8 cellular contexts compared by ENCODE assay signal in genomic region chr7:93374345-93374940, GRCh38.
A peak's percentile ranks its signal among the peaks of the same experiment; 100 is the strongest.
DNase-seq lines count a peak whose midpoint lies in the region; ATAC-seq and TF ChIP-seq lines count a peak whose summit lies in the region.

No MANE protein-coding gene starts in this region.

- H3K4me3 ChIP-seq in Peyer's patch (no peak overlapping the region), fibroblast of pulmonary artery (replicated peaks; ENCODE audit: low read depth, low read length) (no peak overlapping the region), testis (no peak overlapping the region)

- no peaks in the 10 kb centered on the region for H3K9me3 ChIP-seq in Peyer's patch
- H3K9me3 ChIP-seq in testis, result no peaks in the 10 kb centered on the region

- no peaks in the 10 kb centered on the region for H3K4me1 ChIP-seq in Peyer's patch
- no peaks in the 10 kb centered on the region for H3K4me1 ChIP-seq in testis

- no peaks in the 10 kb centered on the region for H3K36me3 ChIP-seq in Peyer's patch
- H3K36me3 ChIP-seq in testis (ENCODE audit: low read depth, missing control alignments), result no peaks in the 10 kb centered on the region

- DNase-seq in DMS 273 treated with DMSO at 0.1 percent for 48 hours (lab: John Stamatoyannopoulos, UW) (peak; percentile 49), Peyer's patch (no peak), fibroblast of pulmonary artery (ENCODE audit: low read depth) (peak; percentile 57), testis (no peak)
- no peak for DNase-seq in activated CD4-positive, alpha-beta T cell treated with anti-CD3 and anti-CD28 coated beads, Interleukin-2, amount 50 U/mL, for 1 hour
- no peak for DNase-seq in stimulated activated naive CD4-positive, alpha-beta T cell treated with Interleukin-2 at 50 U/mL for 16 hours (lab: John Stamatoyannopoulos, UW)

- 50 to 56% methylated on average over 5 of the region's 5 CpGs for WGBS in testis, 2 donors

- ATAC-seq in GM19372 (IDR thresholded peaks at IDR 0.05; ENCODE audit: low read depth, unreplicated experiment) (peak; percentile 82), HG03521 (IDR thresholded peaks at IDR 0.05; ENCODE audit: unreplicated experiment) (peak; percentile 65)

- TF ChIP-seq POLR2A in Peyer's patch (IDR thresholded peaks at IDR 0.05) (no peak), testis (IDR thresholded peaks at IDR 0.05) (no peak)

- H3K27ac ChIP-seq in Peyer's patch (no peak overlapping the region), testis (no peak overlapping the region)

- intact Hi-C loops in testis (cut with DNase I; ENCODE audit: low total_unique reads), result no loop called here

- H3K27me3 ChIP-seq in Peyer's patch (no peaks in the 10 kb centered on the region), testis (no peaks in the 10 kb centered on the region)

- TF ChIP-seq CTCF in Peyer's patch (IDR thresholded peaks at IDR 0.05) (peak; percentile 18 to 65 (median 54)), fibroblast of pulmonary artery (IDR thresholded peaks at IDR 0.05; ENCODE audit: low read length, missing control alignments) (peak; percentile 95), testis (IDR thresholded peaks at IDR 0.05) (peak in 2 of 3 experiments; percentile 38 to 70)

Comparison
In these comparisons a context has a peak if more than half of its experiments do, and no peak if none do; other contexts are left out.
1. DNase-seq: peak in DMS 273 treated with DMSO at 0.1 percent for 48 hours (single experiment) and fibroblast of pulmonary artery (single experiment); none in Peyer's patch (0 of 3), testis (single experiment), activated CD4-positive, alpha-beta T cell treated with anti-CD3 and anti-CD28 coated beads, Interleukin-2, amount 50 U/mL, for 1 hour (single experiment) and stimulated activated naive CD4-positive, alpha-beta T cell treated with Interleukin-2 at 50 U/mL for 16 hours (single experiment).
2. Peak in every context shown above with its lines, with median percentiles within 50 percentile points of each other: CTCF ChIP-seq.